23 cellular contexts compared by ENCODE assay signal in genomic region chr12:128091931-128092330, GRCh38.
"Had no signal": no experiment of that assay in that cellular context is flagged by ENCODE, and none has a peak within 500 bp of the region (broad histone marks: within the 10 kb centered on the region; RNA-seq: fewer than 3 reads in every experiment).

No MANE protein-coding gene starts in this region.

- H3K9me3 ChIP-seq: adrenal gland, breast epithelium, esophagus squamous epithelium, right lobe of liver, suprapubic skin, transverse colon, uterus had no signal

- H3K27me3 ChIP-seq: adrenal gland, breast epithelium, right lobe of liver, suprapubic skin, transverse colon, uterus had no signal

- H3K4me1 ChIP-seq: adrenal gland, breast epithelium, esophagus squamous epithelium, right lobe of liver, suprapubic skin, transverse colon, uterus had no signal

- H3K4me1 Mint-ChIP-seq: stimulated activated naive CD8-positive, alpha-beta T cell treated with anti-CD3 and anti-CD28 coated beads, Interleukin-15, amount 100 ng/mL, for 72 hours had no signal

- H3K4me3 Mint-ChIP-seq: dendritic cell treated with granulocyte-macrophage colony-stimulating factor and Interleukin-4, amounts not matched to agents 40 ng/mL and 50 ng/mL, for 4 days; stimulated activated naive CD8-positive, alpha-beta T cell treated with anti-CD3 and anti-CD28 coated beads, Interleukin-15, amount 100 ng/mL, for 72 hours had no signal

- H3K27ac ChIP-seq: adrenal gland, breast epithelium, esophagus squamous epithelium, right lobe of liver, suprapubic skin, transverse colon, uterus, VCaP had no signal

- FAIRE-seq: astrocyte, small intestine had no signal

- DNase-seq: activated CD4-positive, alpha-beta T cell treated with anti-CD3 and anti-CD28 coated beads for 1 hour; activated CD8-positive, alpha-beta memory T cell treated with anti-CD3 and anti-CD28 coated beads for 24 hours; activated CD8-positive, alpha-beta memory T cell treated with anti-CD3 and anti-CD28 coated beads, Interleukin-2, amount 50 U/mL, for 48 hours; activated gamma-delta T cell treated with Interleukin-2 at 50 U/mL for 16 hours; adrenal gland; effector memory CD4-positive, alpha-beta T cell; esophagus squamous epithelium; left cardiac atrium; midbrain; right lobe of liver; small intestine; stimulated activated CD4-positive, alpha-beta T cell treated with anti-CD3 and anti-CD28 coated beads, Interleukin-4, amount 100 ng/mL, for 1 hour; stimulated activated naive CD8-positive, alpha-beta T cell treated with anti-CD3 and anti-CD28 coated beads, Interleukin-15, amount 100 ng/mL, for 72 hours; T-helper 2 cell; transverse colon; uterus had no signal

- ATAC-seq: activated naive CD4-positive, alpha-beta T cell treated with anti-CD3 and anti-CD28 coated beads, Interleukin-2, amount 50 U/mL, for 72 hours; left cardiac atrium; right lobe of liver; stimulated activated naive CD8-positive, alpha-beta T cell treated with anti-CD3 and anti-CD28 coated beads, Interleukin-15, amount 100 ng/mL, for 72 hours had no signal

- H3K36me3 ChIP-seq: adrenal gland, breast epithelium, esophagus squamous epithelium, right lobe of liver, suprapubic skin, transverse colon, uterus had no signal

- H3K4me3 ChIP-seq: adrenal gland, breast epithelium, esophagus squamous epithelium, lung, right lobe of liver, suprapubic skin, transverse colon, uterus had no signal

- H3K27me3 Mint-ChIP-seq: dendritic cell treated with granulocyte-macrophage colony-stimulating factor and Interleukin-4, amounts not matched to agents 40 ng/mL and 50 ng/mL, for 4 days; stimulated activated naive CD8-positive, alpha-beta T cell treated with anti-CD3 and anti-CD28 coated beads, Interleukin-15, amount 100 ng/mL, for 72 hours had no signal

- H3K27ac Mint-ChIP-seq: activated naive CD4-positive, alpha-beta T cell treated with anti-CD3 and anti-CD28 coated beads, Interleukin-2, amount 50 U/mL, for 72 hours; dendritic cell treated with granulocyte-macrophage colony-stimulating factor and Interleukin-4, amounts not matched to agents 40 ng/mL and 50 ng/mL, for 4 days; stimulated activated naive CD8-positive, alpha-beta T cell treated with anti-CD3 and anti-CD28 coated beads, Interleukin-15, amount 100 ng/mL, for 72 hours had no signal
